22 cellular contexts compared by ENCODE assay signal in genomic region chr9:8474937-8475336, GRCh38.
"Had no signal": no experiment of that assay in that cellular context is flagged by ENCODE, and none has a peak within 500 bp of the region (broad histone marks: within the 10 kb centered on the region; RNA-seq: fewer than 3 reads in every experiment).

No MANE protein-coding gene starts in this region.

- H3K27ac ChIP-seq: coronary artery, epithelial cell of prostate, esophagus squamous epithelium, gastrocnemius medialis, heart right ventricle, left lung, lower lobe of right lung had no signal

- DNase-seq: dermis blood vessel endothelial cell; effector CD8-positive, alpha-beta T cell; effector memory CD8-positive, alpha-beta T cell; endodermal cell; erythroblast; esophagus squamous epithelium; foreskin fibroblast; foreskin melanocyte; gastrocnemius medialis; glutamatergic neuron; heart right ventricle; hippocampal formation; left cardiac atrium; left lung; left ventricle myocardium superior; lower lobe of right lung; mesenchymal stem cell; mucosa of descending colon had no signal

- ATAC-seq: effector memory CD8-positive, alpha-beta T cell; esophagus mucosa; gastrocnemius medialis; heart right ventricle; left cardiac atrium; left lung; left ventricle myocardium superior; lower lobe of right lung; mucosa of descending colon had no signal

- H3K27ac Mint-ChIP-seq: effector memory CD8-positive, alpha-beta T cell; endodermal cell; mesothelial cell of epicardium had no signal

- H3K9me3 Mint-ChIP-seq: effector memory CD8-positive, alpha-beta T cell; endodermal cell; mesothelial cell of epicardium had no signal

- H3K4me3 ChIP-seq: coronary artery, esophagus squamous epithelium, gastrocnemius medialis, heart right ventricle, left lung, lower lobe of right lung, mucosa of descending colon had no signal

- H3K27me3 ChIP-seq: esophagus squamous epithelium, gastrocnemius medialis, heart right ventricle, left lung had no signal

- H3K27me3 Mint-ChIP-seq: effector memory CD8-positive, alpha-beta T cell had no signal

- H3K4me3 Mint-ChIP-seq: effector memory CD8-positive, alpha-beta T cell; endodermal cell; mesothelial cell of epicardium had no signal

- H3K4me1 Mint-ChIP-seq: endodermal cell had no signal
